In genomic region chr6:165766026-165766425, GRCh38 we compare ENCODE assay signal across 26 cellular contexts.
DNase-seq lines count a peak whose midpoint lies in the region; ATAC-seq, FAIRE-seq and TF ChIP-seq lines count a peak whose summit lies in the region.
"Had no signal": no experiment of that assay in that cellular context is flagged by ENCODE, and none has a peak within 500 bp of the region (broad histone marks: within the 10 kb centered on the region; RNA-seq: fewer than 3 reads in every experiment).

No MANE protein-coding gene starts in this region.

- H3F3A ChIP-seq in smooth muscle cell (ENCODE audit: low read depth) = no peaks in the 10 kb centered on the region

- FAIRE-seq in astrocyte (lab: Jason Lieb, UNC) = no peak
- FAIRE-seq: H54 had no signal

- no peaks in the 10 kb centered on the region for H3K79me2 ChIP-seq in mammary epithelial cell (ENCODE audit: insufficient read depth, low read length)
- no peaks in the 10 kb centered on the region for H3K79me2 ChIP-seq in astrocyte (ENCODE audit: insufficient read depth, low read length)
- H3K79me2 ChIP-seq in smooth muscle cell (ENCODE audit: low read depth) = no peaks in the 10 kb centered on the region

- dilution Hi-C loops in mammary epithelial cell (cut with HindIII; ENCODE audit: low sequenced_read_pairs) = no loop called here

- H3K4me1 ChIP-seq in mammary epithelial cell (ENCODE audit: insufficient read depth, low read length) (no peaks in the 10 kb centered on the region), astrocyte (ENCODE audit: insufficient read depth, low read length) (peaks cover 5% of the 10 kb centered on the region), lung (ENCODE audit: control insufficient read depth in 2 of 2, insufficient read depth in 2 of 2, low read length in 2 of 2) (peaks cover 2 to 3% of the 10 kb centered on the region in 2 donors), smooth muscle cell (ENCODE audit: low read depth) (no peaks in the 10 kb centered on the region)
- H3K4me1 ChIP-seq: BLaER1, SJSA1 had no signal

- H3K27me3 Mint-ChIP-seq in MCF 10A (ENCODE audit: insufficient read depth, unreplicated experiment) = no peaks in the 10 kb centered on the region
- H3K27me3 Mint-ChIP-seq in astrocyte (ENCODE audit: low read depth, unreplicated experiment) = no peaks in the 10 kb centered on the region
- H3K27me3 Mint-ChIP-seq: CD4-positive, CD25-positive, alpha-beta regulatory T cell had no signal

- no peaks in the 10 kb centered on the region for H4K20me1 ChIP-seq in mammary epithelial cell (ENCODE audit: insufficient read depth, low read length)
- no peaks in the 10 kb centered on the region for H4K20me1 ChIP-seq in astrocyte (ENCODE audit: insufficient read depth, low read length)
- no peaks in the 10 kb centered on the region for H4K20me1 ChIP-seq in smooth muscle cell (ENCODE audit: low read depth)
- H4K20me1 ChIP-seq: BLaER1 had no signal

- H3K36me3 Mint-ChIP-seq in MCF 10A (ENCODE audit: insufficient read depth, unreplicated experiment) = no peaks in the 10 kb centered on the region
- H3K36me3 Mint-ChIP-seq in astrocyte (ENCODE audit: low read depth, unreplicated experiment) = no peaks in the 10 kb centered on the region
- H3K36me3 Mint-ChIP-seq: CD4-positive, CD25-positive, alpha-beta regulatory T cell had no signal

- no peak for ATAC-seq in lung (ENCODE audit: insufficient read depth, low FRiP score)
- ATAC-seq in GM18870 (IDR thresholded peaks at IDR 0.05; ENCODE audit: unreplicated experiment) = no peak
- ATAC-seq: PC-3, Right ventricle myocardium inferior had no signal

- H3K27ac ChIP-seq in mammary epithelial cell (ENCODE audit: insufficient read depth, low read depth, low read length) = no peak overlapping the region
- no peak overlapping the region for H3K27ac ChIP-seq in astrocyte (ENCODE audit: low read depth, low read length)
- peak overlapping the region; percentile 37 to 42 for H3K27ac ChIP-seq in lung (ENCODE audit: low read depth in 1 of 2, low read length in 1 of 2)
- H3K27ac ChIP-seq in smooth muscle cell (ENCODE audit: low read depth) = peak overlapping the region; percentile 20
- H3K27ac ChIP-seq: BLaER1, SJSA1 had no signal

- no peak overlapping the region for H3K9ac ChIP-seq in mammary epithelial cell (ENCODE audit: insufficient read depth, low read length)
- H3K9ac ChIP-seq in astrocyte (ENCODE audit: low read length) = no peak overlapping the region
- no peak overlapping the region for H3K9ac ChIP-seq in smooth muscle cell (ENCODE audit: low read depth)
- H3K9ac ChIP-seq: BLaER1 had no signal

- no peak overlapping the region for H3K4me3 Mint-ChIP-seq in MCF 10A (ENCODE audit: unreplicated experiment)
- no peak overlapping the region for H3K4me3 Mint-ChIP-seq in astrocyte (ENCODE audit: unreplicated experiment)
- H3K4me3 Mint-ChIP-seq: CD4-positive, CD25-positive, alpha-beta regulatory T cell had no signal

- TF ChIP-seq CTCF in MCF 10A (IDR thresholded peaks at IDR 0.05; ENCODE audit: unreplicated experiment) (no peak), mammary epithelial cell (conservative IDR thresholded peaks at IDR 0.05 in 1 of 2, IDR thresholded peaks at IDR 0.05 in 1 of 2; ENCODE audit: extremely low read depth in 1 of 2, insufficient read depth in 1 of 2, low read depth in 1 of 2, low read length in 2 of 2) (no peak), astrocyte (IDR thresholded peaks at IDR 0.05; ENCODE audit: insufficient read depth, low read depth, low read length) (no peak), lung (IDR thresholded peaks at IDR 0.05; ENCODE audit: control extremely low read depth, extremely low read depth) (no peak), smooth muscle cell (IDR thresholded peaks at IDR 0.05; ENCODE audit: borderline replicate concordance, insufficient read depth, poor library complexity, severe bottlenecking) (no peak)

- H3K27ac Mint-ChIP-seq in MCF 10A (ENCODE audit: low read depth, unreplicated experiment) = peak overlapping the region; percentile 59
- H3K27ac Mint-ChIP-seq in astrocyte (ENCODE audit: unreplicated experiment) = no peak overlapping the region
- H3K27ac Mint-ChIP-seq: CD4-positive, CD25-positive, alpha-beta regulatory T cell had no signal

- H3K9me3 ChIP-seq in mammary epithelial cell (replicated peaks; ENCODE audit: insufficient read depth, low read length) (peaks cover 3% of the 10 kb centered on the region), astrocyte (ENCODE audit: insufficient read depth, low read depth, low read length) (peaks cover 3% of the 10 kb centered on the region), lung (ENCODE audit: control insufficient read depth in 2 of 2, insufficient read depth in 1 of 2, low read length in 1 of 2) (no peaks in the 10 kb centered on the region), smooth muscle cell (replicated peaks; ENCODE audit: low read depth) (no peaks in the 10 kb centered on the region), MG63 (no peaks in the 10 kb centered on the region)
- H3K9me3 ChIP-seq: BLaER1, SJSA1 had no signal

- POLR2A ChIA-PET in MCF 10A (lab: Yijun Ruan, JAX) = no interaction called here

- WGBS in mammary epithelial cell (ENCODE audit: low coverage, missing lambda C conversion rate) = 87% methylated on average over 7 of the region's 7 CpGs
- WGBS in lung, 2 donors = 73 to 74% methylated on average over 7 of the region's 7 CpGs
- 95% methylated on average over 7 of the region's 7 CpGs for WGBS in smooth muscle cell (ENCODE audit: low lambda C conversion rate)

- BruUV-seq in MCF 10A (replicated peaks; lab: Mats Ljungman, UMichigan) (no TSS peak), mammary epithelial cell (replicated peaks; lab: Mats Ljungman, UMichigan) (no TSS peak)

- in situ Hi-C loops in mammary epithelial cell (cut with MboI; ENCODE audit: low sequenced_read_pairs in 2 of 2) = no loop called here

- H3K4me1 Mint-ChIP-seq in MCF 10A (ENCODE audit: insufficient read depth, unreplicated experiment) (peaks cover 32% of the 10 kb centered on the region), astrocyte (ENCODE audit: low read depth, unreplicated experiment) (peaks cover 9% of the 10 kb centered on the region)
- H3K4me1 Mint-ChIP-seq: CD4-positive, CD25-positive, alpha-beta regulatory T cell had no signal

- CTCF ChIA-PET in MCF 10A (lab: Yijun Ruan, JAX) (no interaction called here), mammary epithelial cell (lab: Charles Lee; ENCODE audit: low non-redundant PET) (no interaction called here)

- H3K4me3 ChIP-seq in mammary epithelial cell (replicated peaks in 1 of 3; ENCODE audit: insufficient read depth in 1 of 3, low read depth in 2 of 3, low read length in 3 of 3) (no peak overlapping the region), astrocyte (ENCODE audit: insufficient read depth, low read depth, low read length) (no peak overlapping the region), lung (no peak overlapping the region), smooth muscle cell (no peak overlapping the region), MG63 (no peak overlapping the region)
- H3K4me3 ChIP-seq: BLaER1, SJSA1 had no signal

- H3K27me3 ChIP-seq in mammary epithelial cell (ENCODE audit: insufficient read depth, low read length) (no peaks in the 10 kb centered on the region), astrocyte (ENCODE audit: insufficient read depth, low read length) (no peaks in the 10 kb centered on the region), lung (ENCODE audit: control insufficient read depth, insufficient read depth) (no peaks in the 10 kb centered on the region), smooth muscle cell (ENCODE audit: low read depth) (no peaks in the 10 kb centered on the region), MG63 (no peaks in the 10 kb centered on the region)
- H3K27me3 ChIP-seq: BLaER1 had no signal

- intact Hi-C loops in MCF 10A (cut with micrococcal nuclease) = no loop called here
- intact Hi-C loops in mammary epithelial cell (cut with micrococcal nuclease) = no loop called here

- no peak for DNase-seq in MCF 10A (ENCODE audit: unreplicated experiment)
- no peak for DNase-seq in mammary epithelial cell
- DNase-seq in astrocyte (ENCODE audit: low read depth) = no peak
- no peak for DNase-seq in lung (ENCODE audit: low spot score)
- no peak for DNase-seq in smooth muscle cell (lab: John Stamatoyannopoulos, UW; ENCODE audit: unreplicated experiment)
- DNase-seq in NCI-H774 (lab: John Stamatoyannopoulos, UW) = no peak
- no peak for DNase-seq in MG63
- DNase-seq: 8988T; CD4-positive, CD25-positive, alpha-beta regulatory T cell; DMS153; DND-41; KG1; NCI-H1092 treated with DMSO at 0.1 percent for 48 hours; NCI-H1436; NCI-H187; NCI-H2081 treated with DMSO at 0.1 percent for 48 hours; NCI-H446; NCI-H524 treated with DMSO at 0.1 percent for 48 hours; NCI-H82; NK-92 treated with Interleukin-12 subunit alpha and Interleukin-12 subunit beta, amount 100 ng/mL, for 24 hours had no signal

- H3K36me3 ChIP-seq in mammary epithelial cell (ENCODE audit: insufficient read depth, low read length) (no peaks in the 10 kb centered on the region), astrocyte (ENCODE audit: insufficient read depth, low read length) (no peaks in the 10 kb centered on the region), lung (ENCODE audit: control insufficient read depth in 2 of 2, insufficient read depth in 2 of 2, low read length in 2 of 2) (no peaks in the 10 kb centered on the region), smooth muscle cell (ENCODE audit: low read depth) (no peaks in the 10 kb centered on the region), MG63 (no peaks in the 10 kb centered on the region)
- H3K36me3 ChIP-seq: BLaER1, SJSA1 had no signal

- H3K4me2 ChIP-seq in mammary epithelial cell (ENCODE audit: insufficient read depth, low read depth, low read length) = no peak overlapping the region
- peak overlapping the region; percentile 57 for H3K4me2 ChIP-seq in astrocyte (ENCODE audit: low read length)
- H3K4me2 ChIP-seq in smooth muscle cell = peak overlapping the region; percentile 27
- H3K4me2 ChIP-seq: BLaER1 had no signal

- no peaks in the 10 kb centered on the region for H3K9me3 Mint-ChIP-seq in MCF 10A (ENCODE audit: unreplicated experiment)
- H3K9me3 Mint-ChIP-seq in astrocyte (ENCODE audit: unreplicated experiment) = no peaks in the 10 kb centered on the region

- H2AFZ ChIP-seq in mammary epithelial cell (ENCODE audit: low read depth, low read length) = no peak overlapping the region
- peak overlapping the region; percentile 28 for H2AFZ ChIP-seq in astrocyte (ENCODE audit: low read depth, low read length)
- H2AFZ ChIP-seq in smooth muscle cell (ENCODE audit: low read depth) = peak overlapping the region; percentile 47

Comparison
In these comparisons a context has a peak if more than half of its experiments do, and no peak if none do; other contexts are left out.
1. H3K27ac ChIP-seq: peak in lung (2 of 2) and smooth muscle cell (single experiment); none in mammary epithelial cell (single experiment) and astrocyte (single experiment).